Comparison of ENCODE assay signal across 18 cellular contexts in genomic region chr11:45041556-45041955, GRCh38.
DNase-seq lines count a peak whose midpoint lies in the region; ATAC-seq and TF ChIP-seq lines count a peak whose summit lies in the region.
"Had no signal": no experiment of that assay in that cellular context is flagged by ENCODE, and none has a peak within 500 bp of the region (broad histone marks: within the 10 kb centered on the region; RNA-seq: fewer than 3 reads in every experiment).

No MANE protein-coding gene starts in this region.

- in situ Hi-C loops in G401 (cut with HindIII; ENCODE audit: low sequenced_read_pairs) = no loop called here

- no peak overlapping the region for H3K4me3 ChIP-seq in neural progenitor cell
- H3K4me3 ChIP-seq: cardiac muscle cell, left ventricle myocardium inferior had no signal

- peak overlapping the region; percentile 47 for H3K4me2 ChIP-seq in neural progenitor cell

- peaks cover 14% of the 10 kb centered on the region for H3K9me3 Mint-ChIP-seq in neural progenitor cell

- H3K27me3 Mint-ChIP-seq in neural progenitor cell (ENCODE audit: insufficient read depth, low read depth) = peaks cover 3% of the 10 kb centered on the region

- no peak overlapping the region for H3K9ac ChIP-seq in neural progenitor cell

- H3K4me1 Mint-ChIP-seq in neural progenitor cell = peaks cover 4% of the 10 kb centered on the region

- DNase-seq in G401 (ENCODE audit: low spot score) (peak; percentile 94), NCI-H1930 (lab: John Stamatoyannopoulos, UW) (peak; percentile 36 to 50), NCI-H524 treated with DMSO at 0.1 percent for 48 hours (lab: John Stamatoyannopoulos, UW) (peak; percentile 90), neural progenitor cell (ENCODE audit: low spot score) (peak; percentile 45), SIG-M5 treated with dmso at 0.1 percent for 504 hours (lab: John Stamatoyannopoulos, UW; ENCODE audit: unreplicated experiment) (no peak), SKM-1 treated with dmso at 0.1 percent for 144 hours (lab: John Stamatoyannopoulos, UW; ENCODE audit: unreplicated experiment) (no peak)
- DNase-seq: activated CD4-positive, alpha-beta T cell treated with anti-CD3 and anti-CD28 coated beads for 48 hours; activated CD8-positive, alpha-beta memory T cell treated with anti-CD3 and anti-CD28 coated beads, Interleukin-2, amount 50 U/mL, for 4 hours; activated gamma-delta T cell; left ventricle myocardium inferior; MV-4-11; NK-92 treated with Interleukin-12 subunit alpha and Interleukin-12 subunit beta, amount 100 ng/mL, for 24 hours; stimulated activated CD4-positive, alpha-beta T cell treated with anti-CD3 and anti-CD28 coated beads, Interleukin-2, amount 100 ng/mL, for 48 hours had no signal

- TF ChIP-seq CTCF in neural progenitor cell (IDR thresholded peaks at IDR 0.05) = no peak

- no peaks in the 10 kb centered on the region for H3K79me2 ChIP-seq in neural progenitor cell (ENCODE audit: low read depth)

- H3F3A ChIP-seq in neural progenitor cell (ENCODE audit: low read depth) = peaks cover 16% of the 10 kb centered on the region

- no peaks in the 10 kb centered on the region for H3K36me3 ChIP-seq in neural progenitor cell
- H3K36me3 ChIP-seq: cardiac muscle cell, left ventricle myocardium inferior had no signal

- H3K27ac ChIP-seq in neural progenitor cell = peak overlapping the region; percentile 5
- H3K27ac ChIP-seq: cardiac muscle cell, left ventricle myocardium inferior had no signal

- no peak overlapping the region for H3K4me3 Mint-ChIP-seq in neural progenitor cell

- peak overlapping the region; percentile 52 for H3K27ac Mint-ChIP-seq in neural progenitor cell

- H4K20me1 ChIP-seq in neural progenitor cell (ENCODE audit: low read depth) = no peaks in the 10 kb centered on the region

- peaks cover 10% of the 10 kb centered on the region for H3K9me3 ChIP-seq in neural progenitor cell (ENCODE audit: low read depth)

- H3K27me3 ChIP-seq in neural progenitor cell = no peaks in the 10 kb centered on the region
- H3K27me3 ChIP-seq: cardiac muscle cell had no signal

- H2AFZ ChIP-seq in neural progenitor cell (replicated peaks) = peak overlapping the region; percentile 48

- peaks cover 34% of the 10 kb centered on the region for H3K4me1 ChIP-seq in neural progenitor cell

- no peak for ATAC-seq in HG02623 (IDR thresholded peaks at IDR 0.05; ENCODE audit: unreplicated experiment)
- no peak for ATAC-seq in GM19463 (IDR thresholded peaks at IDR 0.05; ENCODE audit: unreplicated experiment)
- ATAC-seq: HCT116, SK-N-SH treated with all-trans-retinoic acid at 6 μM for 48 hours had no signal

- H3K36me3 Mint-ChIP-seq in neural progenitor cell = no peaks in the 10 kb centered on the region

Comparison
In these comparisons a context has a peak if more than half of its experiments do, and no peak if none do; other contexts are left out.
1. DNase-seq: peak in G401 (single experiment), NCI-H1930 (2 of 2), NCI-H524 treated with DMSO at 0.1 percent for 48 hours (single experiment) and neural progenitor cell (single experiment); none in SIG-M5 treated with dmso at 0.1 percent for 504 hours (single experiment) and SKM-1 treated with dmso at 0.1 percent for 144 hours (single experiment).